1 cellular context compared by ENCODE assay signal in the genomic region with DNA sequence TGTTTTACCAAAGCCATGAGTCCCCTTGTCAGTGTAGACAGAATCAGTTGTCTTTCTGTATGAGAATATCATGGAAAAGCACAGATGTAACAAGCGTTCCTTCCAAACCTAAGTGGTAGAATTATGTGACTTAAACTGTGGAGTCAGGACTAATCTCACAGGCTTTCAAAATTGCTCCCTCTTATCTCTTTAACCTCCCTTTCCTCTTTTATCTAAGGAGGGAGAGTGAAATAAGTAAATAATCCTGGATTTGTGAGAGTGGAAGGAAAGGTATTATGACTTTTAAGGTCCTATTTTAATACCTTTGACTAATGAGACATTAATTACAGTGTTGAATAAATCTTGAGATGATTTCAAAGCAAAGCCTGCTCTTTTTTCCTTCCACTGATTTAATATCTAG.
TF ChIP-seq lines count a peak whose summit lies in the region.

No MANE protein-coding gene starts in this region.

TF ChIP-seq in IMR-90, 13 proteins besides CTCF, POLR2A, EP300 and RAD21:
- TF ChIP-seq MAZ (IDR thresholded peaks at IDR 0.05; ENCODE audit: borderline replicate concordance, low read depth, low read length) (no peak), MAFK (IDR thresholded peaks at IDR 0.05; ENCODE audit: low read depth, low read length) (no peak), USF2 (IDR thresholded peaks at IDR 0.05; ENCODE audit: low read depth, low read length) (no peak), ELK1 (IDR thresholded peaks at IDR 0.05; ENCODE audit: borderline replicate concordance, low read depth, low read length) (no peak), CHD1 (IDR thresholded peaks at IDR 0.05; ENCODE audit: low read depth, low read length) (no peak), SMC3 (IDR thresholded peaks at IDR 0.05; ENCODE audit: low read depth, low read length) (no peak), RFX5 (IDR thresholded peaks at IDR 0.05; ENCODE audit: low read depth, low read length) (no peak), CEBPB (IDR thresholded peaks at IDR 0.05; ENCODE audit: low read depth, low read length) (no peak), BHLHE40 (IDR thresholded peaks at IDR 0.05; ENCODE audit: low read depth, low read length) (no peak), NFE2L2 (IDR thresholded peaks at IDR 0.05; ENCODE audit: low read depth, low read length) (no peak), FOS (IDR thresholded peaks at IDR 0.05; ENCODE audit: low read depth, low read length) (no peak), RCOR1 (IDR thresholded peaks at IDR 0.05; ENCODE audit: insufficient replicate concordance, low read length) (no peak), MXI1 (IDR thresholded peaks at IDR 0.05; ENCODE audit: borderline replicate concordance, low read depth, low read length) (no peak)
